Comparison of ENCODE assay signal across 8 cellular contexts in genomic region chr22:50529416-50530279, GRCh38. TPM values are rescaled to one million over a fixed set of nuclear protein-coding genes. Genes with fewer than 3 reads are reported as not detected.
DNase-seq lines count a peak whose midpoint lies in the region; ATAC-seq and TF ChIP-seq lines count a peak whose summit lies in the region.

Gene TYMP (minus strand): TSS chr22:50530012. CDS start chr22:50529709, 303 bp downstream.

- no peaks in the 10 kb centered on the region for H3K4me1 ChIP-seq in endodermal cell (ENCODE audit: control insufficient read depth, insufficient read depth, low read length)
- H3K4me1 ChIP-seq in mucosa of rectum (ENCODE audit: control insufficient read depth in 2 of 2, insufficient read depth in 2 of 2, low read length in 2 of 2) = peaks cover 28 to 32% of the 10 kb centered on the region in 2 donors
- peaks cover 8 to 84% (median 50%) of the 10 kb centered on the region in 5 donors for H3K4me1 ChIP-seq in subcutaneous abdominal adipose tissue (ENCODE audit: control insufficient read depth in 5 of 5, insufficient read depth in 5 of 5, low read length in 5 of 5)

- no peaks in the 10 kb centered on the region for H3K9me3 Mint-ChIP-seq in endodermal cell

- TF ChIP-seq CTCF in endodermal cell (conservative IDR thresholded peaks at IDR 0.05) = no peak

- ATAC-seq in HG03354 (IDR thresholded peaks at IDR 0.05; ENCODE audit: poor library complexity, severe bottlenecking, unreplicated experiment) (peak; percentile 25), HG03469 (IDR thresholded peaks at IDR 0.05; ENCODE audit: unreplicated experiment) (no peak)

- H3K4me3 Mint-ChIP-seq in endodermal cell = peak within 1 kb of the TSS; percentile 56

- no peaks in the 10 kb centered on the region for H3K36me3 Mint-ChIP-seq in endodermal cell (ENCODE audit: low read depth)

- H3K36me3 ChIP-seq in endodermal cell (ENCODE audit: control insufficient read depth, insufficient read depth, low read length) (no peaks in the 10 kb centered on the region), mucosa of rectum (ENCODE audit: control insufficient read depth in 2 of 2, insufficient read depth in 2 of 2, low read length in 2 of 2) (no peaks in the 10 kb centered on the region), subcutaneous abdominal adipose tissue (ENCODE audit: control insufficient read depth in 5 of 5, insufficient read depth in 5 of 5, low read length in 5 of 5) (no peaks in the 10 kb centered on the region)

- H3K27me3 ChIP-seq in endodermal cell (ENCODE audit: control insufficient read depth, insufficient read depth, low read length, poor library complexity, severe bottlenecking) = peaks cover 57% of the 10 kb centered on the region
- no peaks in the 10 kb centered on the region for H3K27me3 ChIP-seq in mucosa of rectum (ENCODE audit: control insufficient read depth in 2 of 2, insufficient read depth in 2 of 2, low read length in 2 of 2)
- no peaks in the 10 kb centered on the region for H3K27me3 ChIP-seq in subcutaneous abdominal adipose tissue (ENCODE audit: control insufficient read depth in 5 of 5, insufficient read depth in 4 of 5, low read length in 5 of 5)

- H3K4me1 Mint-ChIP-seq in endodermal cell = peaks cover 10% of the 10 kb centered on the region

- H3K9ac ChIP-seq in endodermal cell (ENCODE audit: extremely low read depth, low read length, poor library complexity, severe bottlenecking) (peak within 1 kb of the TSS; percentile 41), mucosa of rectum (ENCODE audit: low read depth in 1 of 2, low read length in 2 of 2) (peak within 1 kb of the TSS; percentile 83 to 95), subcutaneous abdominal adipose tissue (ENCODE audit: low read length in 5 of 5) (peak within 1 kb of the TSS; percentile 38 to 96 (median 92))

- H3K9me3 ChIP-seq in endodermal cell (ENCODE audit: control insufficient read depth, low read length) (no peaks in the 10 kb centered on the region), mucosa of rectum (ENCODE audit: control insufficient read depth in 2 of 2, low read length in 2 of 2) (no peaks in the 10 kb centered on the region), subcutaneous abdominal adipose tissue (ENCODE audit: control insufficient read depth in 5 of 5, low read length in 5 of 5) (no peaks in the 10 kb centered on the region)

- no peak within 1 kb of the TSS for H3K27ac ChIP-seq in endodermal cell (ENCODE audit: low read depth, low read length)
- peak within 1 kb of the TSS; percentile 93 to 99 for H3K27ac ChIP-seq in mucosa of rectum (ENCODE audit: low read depth in 2 of 2, low read length in 2 of 2)
- H3K27ac ChIP-seq in subcutaneous abdominal adipose tissue (ENCODE audit: low read depth, low read length) = peak within 1 kb of the TSS; percentile 95

- peak within 1 kb of the TSS; percentile 79 for H3K4me3 ChIP-seq in GM08714 (ENCODE audit: low read length)
- H3K4me3 ChIP-seq in endodermal cell (ENCODE audit: low read length) = no peak within 1 kb of the TSS
- peak within 1 kb of the TSS; percentile 68 to 85 for H3K4me3 ChIP-seq in mucosa of rectum (ENCODE audit: low read length in 2 of 2)
- peak within 1 kb of the TSS in 4 of 5 donors; percentile 71 to 85 (median 74) for H3K4me3 ChIP-seq in subcutaneous abdominal adipose tissue (ENCODE audit: low read depth in 1 of 5, low read length in 5 of 5)

- H3K27me3 Mint-ChIP-seq in endodermal cell (ENCODE audit: insufficient read depth) = peaks cover 65% of the 10 kb centered on the region

- no peak within 1 kb of the TSS for H3K27ac Mint-ChIP-seq in endodermal cell

- peak; percentile 57 for DNase-seq in activated CD4-positive, alpha-beta T cell treated with anti-CD3 and anti-CD28 coated beads, Interleukin-2, amount 50 U/mL, for 1 hour
- DNase-seq in endodermal cell (peak; percentile 66), NCI-H510A (lab: John Stamatoyannopoulos, UW) (no peak)

- WGBS in endodermal cell (ENCODE audit: insufficient coverage in 1 of 2, insufficient read length in 1 of 2), 2 experiments = 23% methylated on average over 45 to 105 of the region's 105 CpGs

RNA-seq across cellular contexts. Expression of gene TYMP, which starts in this region (rescaled TPM):
- total RNA-seq in endodermal cell = 1 to 10 TPM; 1.2 to 2.1 TPM
- polyA plus RNA-seq in endodermal cell (2013, experiment 1 of 2) = 1.3 TPM
- polyA plus RNA-seq in endodermal cell (2013, experiment 2 of 2) = 1.2 TPM

Comparison
In these comparisons a context has a peak if more than half of its experiments do, and no peak if none do; other contexts are left out.
1. H3K9ac ChIP-seq: peak in every context shown above with its lines; median percentile 92 in subcutaneous abdominal adipose tissue; 89 in mucosa of rectum; 41 in endodermal cell.